22 cellular contexts compared by ENCODE assay signal in genomic region chr10:27540672-27541071, GRCh38. TPM values are rescaled to one million over a fixed set of nuclear protein-coding genes. Genes with fewer than 3 reads are reported as not detected.
DNase-seq lines count a peak whose midpoint lies in the region; ATAC-seq, FAIRE-seq and TF ChIP-seq lines count a peak whose summit lies in the region.
"Had no signal": no experiment of that assay in that cellular context is flagged by ENCODE, and none has a peak within 500 bp of the region (broad histone marks: within the 10 kb centered on the region; RNA-seq: fewer than 3 reads in every experiment).

No MANE protein-coding gene starts in this region.

- H3K36me3 Mint-ChIP-seq in CD8-positive, alpha-beta T cell = peaks cover 34% of the 10 kb centered on the region
- peaks cover 32% of the 10 kb centered on the region for H3K36me3 Mint-ChIP-seq in T-cell
- peaks cover 30% of the 10 kb centered on the region for H3K36me3 Mint-ChIP-seq in effector memory CD8-positive, alpha-beta T cell (ENCODE audit: insufficient read depth)
- peaks cover 9 to 38% (median 19%) of the 10 kb centered on the region in 5 donors for H3K36me3 Mint-ChIP-seq in naive thymus-derived CD4-positive, alpha-beta T cell

- DNase-seq in CD8-positive, alpha-beta T cell = no peak
- DNase-seq in T-cell (no peak), urothelium cell line (ENCODE audit: low spot score) (no peak), cerebellar cortex (ENCODE audit: low spot score) (no peak)
- DNase-seq in effector memory CD8-positive, alpha-beta T cell = no peak
- no peak for DNase-seq in naive thymus-derived CD4-positive, alpha-beta T cell
- DNase-seq: DMS 273 treated with DMSO at 0.1 percent for 48 hours, DND-41, NCI-H1105, NCI-H1694 treated with DMSO at 0.1 percent for 48 hours, NCI-H2107, NCI-H510A, NCI-H774, OCI-M1, Right ventricle myocardium superior had no signal

- CTCF ChIA-PET in CD8-positive, alpha-beta T cell (lab: Charles Lee) = interaction anchor here (1.0 to 1.1 kb wide), 2 partner anchors 37 to 94 kb away, joined by 3 to 4 read pairs; partner anchors contain the start of gene RAB18
- CTCF ChIA-PET in T-cell (lab: Charles Lee) = interaction anchor here (0.6 to 0.9 kb wide), 2 partner anchors 37 to 1081 kb away, joined by 3 read pairs; partner anchors contain the start of gene RAB18 (in 1 of the 2)
- CTCF ChIA-PET in naive thymus-derived CD4-positive, alpha-beta T cell (lab: Charles Lee) = no interaction called here

- POLR2A ChIA-PET in CD8-positive, alpha-beta T cell (lab: Charles Lee) = no interaction called here
- POLR2A ChIA-PET in T-cell (lab: Charles Lee) = interaction anchor here in 1 of 2 donors (0.6 to 1.0 kb wide), 3 partner anchors 8 to 35 kb away, joined by 3 read pairs; no protein-coding TSS in a partner anchor
- POLR2A ChIA-PET in naive thymus-derived CD4-positive, alpha-beta T cell (lab: Charles Lee) = no interaction called here

- no peaks in the 10 kb centered on the region for H3K9me3 Mint-ChIP-seq in CD8-positive, alpha-beta T cell
- H3K9me3 Mint-ChIP-seq in T-cell = no peaks in the 10 kb centered on the region
- H3K9me3 Mint-ChIP-seq in effector memory CD8-positive, alpha-beta T cell = no peaks in the 10 kb centered on the region
- no peaks in the 10 kb centered on the region for H3K9me3 Mint-ChIP-seq in naive thymus-derived CD4-positive, alpha-beta T cell

- no peak overlapping the region for H3K4me3 ChIP-seq in CD8-positive, alpha-beta T cell (ENCODE audit: low read depth, low read length)
- no peak overlapping the region for H3K4me3 ChIP-seq in naive thymus-derived CD4-positive, alpha-beta T cell (ENCODE audit: low read length)
- H3K4me3 ChIP-seq: BLaER1 treated with 17β-estradiol and CSF1 and Interleukin-3, amounts not matched to agents 10 nM and 100 nM; K562 had no signal

- no peak overlapping the region for H3K27ac ChIP-seq in CD8-positive, alpha-beta T cell (ENCODE audit: low read depth, low read length)
- H3K27ac ChIP-seq in naive thymus-derived CD4-positive, alpha-beta T cell (ENCODE audit: low read depth, low read length) = no peak overlapping the region
- H3K27ac ChIP-seq: BLaER1 treated with 17β-estradiol and CSF1 and Interleukin-3, amounts not matched to agents 10 nM and 100 nM had no signal

- H3K9me3 ChIP-seq in CD8-positive, alpha-beta T cell (ENCODE audit: low read length) = no peaks in the 10 kb centered on the region
- no peaks in the 10 kb centered on the region for H3K9me3 ChIP-seq in naive thymus-derived CD4-positive, alpha-beta T cell (ENCODE audit: control insufficient read depth in 2 of 3, low read length in 3 of 3)
- H3K9me3 ChIP-seq: BLaER1 treated with 17β-estradiol and CSF1 and Interleukin-3, amounts not matched to agents 10 nM and 100 nM had no signal

- H3K4me1 ChIP-seq in CD8-positive, alpha-beta T cell (ENCODE audit: insufficient read depth, low read length) = peaks cover 21% of the 10 kb centered on the region
- peaks cover 5 to 11% of the 10 kb centered on the region in 2 donors for H3K4me1 ChIP-seq in naive thymus-derived CD4-positive, alpha-beta T cell (ENCODE audit: control insufficient read depth in 2 of 2, insufficient read depth in 2 of 2, low read length in 2 of 2)

- ATAC-seq in CD8-positive, alpha-beta T cell = no peak
- ATAC-seq in T-cell (replicated peaks in 1 of 4) (no peak), GM21360 (IDR thresholded peaks at IDR 0.05; ENCODE audit: unreplicated experiment) (no peak), GM21423 (IDR thresholded peaks at IDR 0.05; ENCODE audit: unreplicated experiment) (no peak)
- ATAC-seq in effector memory CD8-positive, alpha-beta T cell (replicated peaks) = no peak
- ATAC-seq in naive thymus-derived CD4-positive, alpha-beta T cell = no peak
- ATAC-seq: K562 had no signal

- no peak for TF ChIP-seq CTCF in CD8-positive, alpha-beta T cell (IDR thresholded peaks at IDR 0.05)

- H3K36me3 ChIP-seq in CD8-positive, alpha-beta T cell (ENCODE audit: insufficient read depth, low read length) = no peaks in the 10 kb centered on the region
- H3K36me3 ChIP-seq in naive thymus-derived CD4-positive, alpha-beta T cell (ENCODE audit: control insufficient read depth in 2 of 3, insufficient read depth in 3 of 3, low read length in 3 of 3) = peaks cover 0 to 25% (median 7%) of the 10 kb centered on the region in 3 experiments

- H3K4me3 Mint-ChIP-seq in CD8-positive, alpha-beta T cell = no peak overlapping the region
- H3K4me3 Mint-ChIP-seq in T-cell = no peak overlapping the region
- peak overlapping the region in 1 of 2 donors; percentile 69 for H3K4me3 Mint-ChIP-seq in effector memory CD8-positive, alpha-beta T cell
- no peak overlapping the region for H3K4me3 Mint-ChIP-seq in naive thymus-derived CD4-positive, alpha-beta T cell

- H3K27ac Mint-ChIP-seq in CD8-positive, alpha-beta T cell = peak overlapping the region; percentile 88
- H3K27ac Mint-ChIP-seq in T-cell = peak overlapping the region; percentile 81 to 93
- H3K27ac Mint-ChIP-seq in effector memory CD8-positive, alpha-beta T cell = peak overlapping the region; percentile 80 to 94
- peak overlapping the region in 6 of 9 donors; percentile 6 to 84 (median 39) for H3K27ac Mint-ChIP-seq in naive thymus-derived CD4-positive, alpha-beta T cell

- no peaks in the 10 kb centered on the region for H3K27me3 ChIP-seq in CD8-positive, alpha-beta T cell (ENCODE audit: insufficient read depth, low read length)
- H3K27me3 ChIP-seq in naive thymus-derived CD4-positive, alpha-beta T cell (ENCODE audit: control insufficient read depth in 2 of 2, insufficient read depth in 2 of 2, low read length in 2 of 2) = no peaks in the 10 kb centered on the region
- H3K27me3 ChIP-seq: BLaER1 treated with 17β-estradiol and CSF1 and Interleukin-3, amounts not matched to agents 10 nM and 100 nM had no signal

- peaks cover 48% of the 10 kb centered on the region for H3K4me1 Mint-ChIP-seq in CD8-positive, alpha-beta T cell (ENCODE audit: low read depth)
- H3K4me1 Mint-ChIP-seq in T-cell = peaks cover 28 to 49% (median 40%) of the 10 kb centered on the region in 3 donors
- H3K4me1 Mint-ChIP-seq in effector memory CD8-positive, alpha-beta T cell (ENCODE audit: low read depth in 2 of 2) = peaks cover 31 to 38% of the 10 kb centered on the region in 2 donors
- peaks cover 12 to 41% (median 30%) of the 10 kb centered on the region in 7 donors for H3K4me1 Mint-ChIP-seq in naive thymus-derived CD4-positive, alpha-beta T cell

- FAIRE-seq in urothelium cell line (lab: Jason Lieb, UNC) = no peak
- FAIRE-seq: G401.6, GM19239, H54, K562 had no signal

- intact Hi-C loops in CD8-positive, alpha-beta T cell (cut with DNase I, micrococcal nuclease) = loop anchor here (5.0 to 10.0 kb wide), 4 partner anchors 33 to 844 kb away; partner anchors contain the start of gene RAB18 (in 1 of the 2)
- intact Hi-C loops in naive thymus-derived CD4-positive, alpha-beta T cell (cut with micrococcal nuclease) = loop anchor here in 1 of 2 donors (1.0 kb wide), 1 partner anchor 36 kb away; the partner anchor contains the start of gene RAB18

- no peaks in the 10 kb centered on the region for H3K27me3 Mint-ChIP-seq in CD8-positive, alpha-beta T cell (ENCODE audit: low read depth)
- no peaks in the 10 kb centered on the region for H3K27me3 Mint-ChIP-seq in T-cell
- no peaks in the 10 kb centered on the region for H3K27me3 Mint-ChIP-seq in effector memory CD8-positive, alpha-beta T cell
- H3K27me3 Mint-ChIP-seq in naive thymus-derived CD4-positive, alpha-beta T cell = no peaks in the 10 kb centered on the region

RNA-seq across cellular contexts. Expression of gene RAB18, which starts 36.6 kb away (rescaled TPM):
- total RNA-seq in CD8-positive, alpha-beta T cell = 100 to 1,000 TPM; 130 to 146 TPM
- 100 to 1,000 TPM in 2 of 5 donors, 10 to 100 TPM in 3; 56.5 to 118 (median 69.5) TPM for total RNA-seq in T-cell
- 10 to 100 TPM; 69.1 to 96.1 (median 73.6) TPM for total RNA-seq in naive thymus-derived CD4-positive, alpha-beta T cell
- polyA plus RNA-seq in naive thymus-derived CD4-positive, alpha-beta T cell = 10 to 100 TPM; 54.0 to 78.1 TPM
